Comparison of ENCODE assay signal across 8 cellular contexts in the genomic region with DNA sequence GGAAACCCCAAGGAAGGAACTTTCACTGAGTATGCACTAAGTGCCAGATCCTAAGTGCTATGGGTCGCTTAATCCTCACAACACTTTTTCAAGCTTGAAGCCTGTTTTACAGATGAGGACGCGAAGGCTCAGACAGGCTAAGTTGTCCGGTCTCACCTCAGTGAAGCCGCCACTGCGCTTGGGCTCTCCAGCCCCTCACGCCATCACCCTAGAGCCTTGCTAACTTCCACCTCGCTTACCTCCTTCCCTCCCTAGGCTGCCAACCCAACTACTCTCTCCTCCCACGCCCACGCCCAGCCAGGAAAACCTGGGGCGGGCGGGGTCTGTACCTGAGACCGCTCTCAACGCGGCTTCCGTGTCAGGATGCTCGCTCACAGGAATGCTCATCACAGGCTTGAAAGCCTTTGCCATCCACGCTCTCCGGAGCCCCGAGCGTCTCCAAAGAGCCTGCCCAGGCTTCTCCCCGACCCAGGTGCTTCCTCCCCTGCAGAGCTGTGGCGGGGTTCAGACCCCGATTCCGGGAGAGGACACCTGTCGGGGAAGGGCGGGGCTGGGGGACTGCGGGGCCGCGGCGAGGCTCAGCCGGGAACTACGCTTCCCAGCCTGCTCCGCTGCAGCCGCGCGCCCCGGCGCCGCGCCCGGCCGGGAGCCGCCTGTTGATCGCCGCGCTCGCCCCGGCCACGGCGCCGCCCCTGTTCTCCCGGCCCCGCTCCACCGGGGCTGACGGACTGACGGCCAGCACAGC. TPM values are rescaled to one million over a fixed set of nuclear protein-coding genes. Genes with fewer than 3 reads are reported as not detected.
DNase-seq lines count a peak whose midpoint lies in the region; ATAC-seq and TF ChIP-seq lines count a peak whose summit lies in the region.

Gene TMOD2, plus strand, starts transcription at position 656 of the 745 bp plus-strand sequence. CDS start 14,845 bp downstream, outside the sequence.

- WGBS in endodermal cell (ENCODE audit: insufficient coverage in 1 of 2, insufficient read length in 1 of 2), 2 experiments = 2 to 3% methylated on average over 20 to 57 of the region's 57 CpGs
- WGBS in stomach, 5 donors = 2 to 10% (median 4%) methylated on average over 16 to 57 of the region's 57 CpGs

- DNase-seq in GM12865 (ENCODE audit: low read depth) (peak; percentile 67), HCEC 1CT (peak; percentile 37), NB4 (ENCODE audit: low read depth) (peak; percentile 59), endodermal cell (peak; percentile 83), mesothelial cell of epicardium (ENCODE audit: low spot score in 2 of 2, unreplicated experiment in 2 of 2) (peak; percentile 32 to 60), stomach (peak; percentile 53)
- DNase-seq in activated CD4-positive, alpha-beta memory T cell treated with anti-CD3 and anti-CD28 coated beads, Interleukin-2, amount 10 ng/mL, durations not matched to agents 7 days and 5 days = peak; percentile 50

- CTCF ChIA-PET in activated CD4-positive, alpha-beta memory T cell treated with anti-CD3 and anti-CD28 coated beads, Interleukin-2, amount 10 ng/mL, durations not matched to agents 7 days and 5 days (lab: Charles Lee) = interaction anchor here (1.1 to 1.5 kb wide), 3 partner anchors 13 to 101 kb away, joined by 3 to 8 read pairs (median 5); partner anchors contain the start of gene LYSMD2

- H3K9me3 ChIP-seq in endodermal cell (ENCODE audit: control insufficient read depth, low read length) (no peaks in the 10 kb centered on the region), stomach (no peaks in the 10 kb centered on the region)

- H3K36me3 ChIP-seq in endodermal cell (ENCODE audit: control insufficient read depth, insufficient read depth, low read length) = no peaks in the 10 kb centered on the region
- no peaks in the 10 kb centered on the region for H3K36me3 ChIP-seq in stomach

- H3K27me3 Mint-ChIP-seq in activated CD4-positive, alpha-beta memory T cell treated with anti-CD3 and anti-CD28 coated beads, Interleukin-2, amount 10 ng/mL, durations not matched to agents 7 days and 5 days = peaks cover 33% of the 10 kb centered on the region
- peaks cover 75% of the 10 kb centered on the region for H3K27me3 Mint-ChIP-seq in endodermal cell (ENCODE audit: insufficient read depth)
- H3K27me3 Mint-ChIP-seq in mesothelial cell of epicardium (ENCODE audit: low read depth) = peaks cover 68% of the 10 kb centered on the region

- no peak within 1 kb of the TSS for H3K9ac ChIP-seq in endodermal cell (ENCODE audit: extremely low read depth, low read length, poor library complexity, severe bottlenecking)

- H3K4me1 ChIP-seq in endodermal cell (ENCODE audit: control insufficient read depth, insufficient read depth, low read length) (no peaks in the 10 kb centered on the region), stomach (peaks cover 12 to 23% (median 18%) of the 10 kb centered on the region in 4 donors)

- no peak for TF ChIP-seq EP300 in stomach (IDR thresholded peaks at IDR 0.05)

- no peak for ATAC-seq in GM18873 (IDR thresholded peaks at IDR 0.05; ENCODE audit: low FRiP score, unreplicated experiment)

- no peak within 1 kb of the TSS for H3K27ac Mint-ChIP-seq in activated CD4-positive, alpha-beta memory T cell treated with anti-CD3 and anti-CD28 coated beads, Interleukin-2, amount 10 ng/mL, durations not matched to agents 7 days and 5 days
- H3K27ac Mint-ChIP-seq in endodermal cell (no peak within 1 kb of the TSS), mesothelial cell of epicardium (peak within 1 kb of the TSS; percentile 71)

- peaks cover 24% of the 10 kb centered on the region for H3K4me1 Mint-ChIP-seq in activated CD4-positive, alpha-beta memory T cell treated with anti-CD3 and anti-CD28 coated beads, Interleukin-2, amount 10 ng/mL, durations not matched to agents 7 days and 5 days
- H3K4me1 Mint-ChIP-seq in endodermal cell (no peaks in the 10 kb centered on the region), mesothelial cell of epicardium (peaks cover 9% of the 10 kb centered on the region)

- POLR2A ChIA-PET in activated CD4-positive, alpha-beta memory T cell treated with anti-CD3 and anti-CD28 coated beads, Interleukin-2, amount 10 ng/mL, durations not matched to agents 7 days and 5 days (lab: Charles Lee) = interaction anchor here (3.4 kb wide), 1 partner anchor 14 kb away, joined by 16 read pairs; the partner anchor contains the start of gene LYSMD2

- peaks cover 3% of the 10 kb centered on the region for H3K36me3 Mint-ChIP-seq in activated CD4-positive, alpha-beta memory T cell treated with anti-CD3 and anti-CD28 coated beads, Interleukin-2, amount 10 ng/mL, durations not matched to agents 7 days and 5 days (ENCODE audit: low read depth)
- H3K36me3 Mint-ChIP-seq in endodermal cell (ENCODE audit: low read depth) = no peaks in the 10 kb centered on the region
- H3K36me3 Mint-ChIP-seq in mesothelial cell of epicardium = no peaks in the 10 kb centered on the region

- intact Hi-C loops in stomach (cut with DNase I; ENCODE audit: low total_unique reads) = no loop called here

- no peak for TF ChIP-seq POLR2A in NB4 (IDR thresholded peaks at IDR 0.05; ENCODE audit: extremely low read depth, insufficient read length)
- no peak for TF ChIP-seq POLR2A in stomach (IDR thresholded peaks at IDR 0.05)

- peak within 1 kb of the TSS; percentile 35 for H3K4me3 ChIP-seq in GM12865 (ENCODE audit: low read depth, low read length)
- peak within 1 kb of the TSS; percentile 57 for H3K4me3 ChIP-seq in NB4 (ENCODE audit: low read depth, low read length)
- peak within 1 kb of the TSS; percentile 79 for H3K4me3 ChIP-seq in endodermal cell (ENCODE audit: low read length)
- H3K4me3 ChIP-seq in stomach = peak within 1 kb of the TSS; percentile 64 to 98 (median 86)

- no peak for TF ChIP-seq CTCF in GM12865 (IDR thresholded peaks at IDR 0.05; ENCODE audit: insufficient read depth, low read depth, low read length, missing control alignments)
- TF ChIP-seq CTCF in NB4 (IDR thresholded peaks at IDR 0.05; ENCODE audit: low read depth, low read length) = no peak
- TF ChIP-seq CTCF in endodermal cell (conservative IDR thresholded peaks at IDR 0.05) = no peak
- TF ChIP-seq CTCF in mesothelial cell of epicardium (IDR thresholded peaks at IDR 0.05; ENCODE audit: unreplicated experiment) = no peak
- TF ChIP-seq CTCF in stomach (IDR thresholded peaks at IDR 0.05) = no peak

- H3K27ac ChIP-seq in endodermal cell (ENCODE audit: low read depth, low read length) (no peak within 1 kb of the TSS), stomach (peak within 1 kb of the TSS; percentile 35 to 84 (median 53))

- H3K27me3 ChIP-seq in endodermal cell (ENCODE audit: control insufficient read depth, insufficient read depth, low read length, poor library complexity, severe bottlenecking) = peaks cover 86% of the 10 kb centered on the region
- H3K27me3 ChIP-seq in stomach = peaks cover 0 to 6% (median 0%) of the 10 kb centered on the region in 3 donors

- peak within 1 kb of the TSS; percentile 77 for H3K4me3 Mint-ChIP-seq in activated CD4-positive, alpha-beta memory T cell treated with anti-CD3 and anti-CD28 coated beads, Interleukin-2, amount 10 ng/mL, durations not matched to agents 7 days and 5 days
- H3K4me3 Mint-ChIP-seq in endodermal cell = peak within 1 kb of the TSS; percentile 70
- H3K4me3 Mint-ChIP-seq in mesothelial cell of epicardium = peak within 1 kb of the TSS; percentile 86

- H3K9me3 Mint-ChIP-seq in activated CD4-positive, alpha-beta memory T cell treated with anti-CD3 and anti-CD28 coated beads, Interleukin-2, amount 10 ng/mL, durations not matched to agents 7 days and 5 days = peaks cover 3% of the 10 kb centered on the region
- no peaks in the 10 kb centered on the region for H3K9me3 Mint-ChIP-seq in endodermal cell
- no peaks in the 10 kb centered on the region for H3K9me3 Mint-ChIP-seq in mesothelial cell of epicardium

RNA-seq across cellular contexts. Expression of gene TMOD2, which starts in this region (rescaled TPM):
- total RNA-seq in activated CD4-positive, alpha-beta memory T cell treated with anti-CD3 and anti-CD28 coated beads, Interleukin-2, amount 10 ng/mL, durations not matched to agents 7 days and 5 days = 1 to 10 TPM; 6.2 to 6.5 TPM
- 1 to 10 TPM; 2.1 to 2.5 TPM for total RNA-seq in endodermal cell
- polyA plus RNA-seq in endodermal cell (2013, experiment 1 of 2) = 2.8 TPM
- polyA plus RNA-seq in endodermal cell (2013, experiment 2 of 2) = 2.8 TPM
- 9.0 to 10.4 TPM (median 10.0 TPM) in 3 replicates for total RNA-seq in mesothelial cell of epicardium
- 10 to 100 TPM in 1 of 5 donors, 1 to 10 TPM in 3, under 1 TPM in 1; 0.87 to 19.3 (median 2.9) TPM for total RNA-seq in stomach
- 1 to 10 TPM; 1.1 to 3.4 (median 3.2) TPM for polyA plus RNA-seq in stomach

Comparison
In these comparisons a context has a peak if more than half of its experiments do, and no peak if none do; other contexts are left out.
1. H3K4me3 ChIP-seq: peak in every context shown above with its lines; median percentile 86 in stomach; 79 in endodermal cell; 57 in NB4; 35 in GM12865.